1 cellular context compared by ENCODE assay signal in the genomic region with DNA sequence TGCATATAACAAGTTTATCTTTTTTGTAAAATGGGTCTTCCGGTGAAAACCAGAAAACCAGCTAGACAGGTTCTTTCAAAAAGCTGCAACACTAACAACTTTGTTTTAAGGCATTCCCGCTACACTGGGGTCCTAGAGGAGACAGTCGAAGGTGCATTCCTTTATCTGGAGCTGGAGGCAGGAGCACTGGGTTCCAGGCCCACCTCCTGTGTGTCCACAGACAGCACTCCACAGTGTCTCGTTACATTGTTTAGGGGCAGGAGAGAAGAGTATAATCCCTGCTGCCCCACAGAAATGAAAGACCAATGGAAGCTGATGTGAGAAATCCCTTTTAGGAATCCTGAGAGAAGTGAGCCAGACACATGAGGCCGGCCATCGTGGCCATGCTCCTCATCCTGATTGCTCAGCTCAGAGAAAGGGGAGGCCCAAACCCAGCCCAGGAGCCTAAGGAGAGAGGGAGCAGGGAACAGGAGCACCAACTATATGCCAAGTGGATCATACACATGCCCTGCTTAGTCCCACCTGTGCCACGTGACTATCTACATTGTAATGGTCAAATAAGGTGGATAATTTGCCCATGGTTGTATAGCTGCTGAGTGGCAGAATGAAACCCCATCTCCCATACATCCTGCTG.
TF ChIP-seq lines count a peak whose summit lies in the region.

No MANE protein-coding gene starts in this region.

TF ChIP-seq in WTC11, 78 proteins besides CTCF, POLR2A, EP300 and RAD21 (continued from another document):
- TF ChIP-seq, protein P1, sequence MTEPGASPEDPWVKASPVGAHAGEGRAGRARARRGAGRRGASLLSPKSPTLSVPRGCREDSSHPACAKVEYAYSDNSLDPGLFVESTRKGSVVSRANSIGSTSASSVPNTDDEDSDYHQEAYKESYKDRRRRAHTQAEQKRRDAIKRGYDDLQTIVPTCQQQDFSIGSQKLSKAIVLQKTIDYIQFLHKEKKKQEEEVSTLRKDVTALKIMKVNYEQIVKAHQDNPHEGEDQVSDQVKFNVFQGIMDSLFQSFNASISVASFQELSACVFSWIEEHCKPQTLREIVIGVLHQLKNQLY (CRISPR knock-in tag; IDR thresholded peaks at IDR 0.05): no peak
- TF ChIP-seq CREM (CRISPR knock-in tag; IDR thresholded peaks at IDR 0.05): no peak
- TF ChIP-seq NR1H2 (CRISPR knock-in tag; IDR thresholded peaks at IDR 0.05): no peak
- TF ChIP-seq, protein P2, sequence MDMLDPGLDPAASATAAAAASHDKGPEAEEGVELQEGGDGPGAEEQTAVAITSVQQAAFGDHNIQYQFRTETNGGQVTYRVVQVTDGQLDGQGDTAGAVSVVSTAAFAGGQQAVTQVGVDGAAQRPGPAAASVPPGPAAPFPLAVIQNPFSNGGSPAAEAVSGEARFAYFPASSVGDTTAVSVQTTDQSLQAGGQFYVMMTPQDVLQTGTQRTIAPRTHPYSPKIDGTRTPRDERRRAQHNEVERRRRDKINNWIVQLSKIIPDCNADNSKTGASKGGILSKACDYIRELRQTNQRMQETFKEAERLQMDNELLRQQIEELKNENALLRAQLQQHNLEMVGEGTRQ (CRISPR knock-in tag; IDR thresholded peaks at IDR 0.05): no peak
- TF ChIP-seq TP53 (CRISPR knock-in tag; IDR thresholded peaks at IDR 0.05): no peak
- TF ChIP-seq ZNF138 (CRISPR knock-in tag; conservative IDR thresholded peaks at IDR 0.05): no peak
- TF ChIP-seq TCF7 (CRISPR knock-in tag; IDR thresholded peaks at IDR 0.05; ENCODE audit: low read depth): no peak
- TF ChIP-seq JUN (CRISPR knock-in tag; IDR thresholded peaks at IDR 0.05): no peak
TF ChIP-seq in WTC11: peak in this region for 0.
